In genomic region chr18:50716902-50717301, GRCh38 we compare ENCODE assay signal across 15 cellular contexts.
"Had no signal": no experiment of that assay in that cellular context is flagged by ENCODE, and none has a peak within 500 bp of the region (broad histone marks: within the 10 kb centered on the region; RNA-seq: fewer than 3 reads in every experiment).

No MANE protein-coding gene starts in this region.

- H3K4me1 ChIP-seq: psoas muscle, thyroid gland, uterus had no signal

- H3K4me3 ChIP-seq: psoas muscle, thyroid gland, uterus had no signal

- H3K9me3 ChIP-seq: psoas muscle, thyroid gland, uterus had no signal

- H3K36me3 ChIP-seq: thyroid gland, uterus had no signal

- H3K27ac ChIP-seq: epithelial cell of prostate, psoas muscle, thyroid gland, uterus had no signal

- DNase-seq: activated CD4-positive, alpha-beta T cell treated with anti-CD3 and anti-CD28 coated beads for 4 hours; activated CD8-positive, alpha-beta memory T cell treated with anti-CD3 and anti-CD28 coated beads, Interleukin-2, amount 50 U/mL, for 4 hours; activated CD8-positive, alpha-beta T cell treated with anti-CD3 and anti-CD28 coated beads for 36 hours; activated naive CD8-positive, alpha-beta T cell treated with anti-CD3 and anti-CD28 coated beads, Interleukin-2, amount 50 U/mL, for 24 hours; cortex of kidney; effector CD8-positive, alpha-beta T cell; immature natural killer cell; left colon; mammary epithelial cell; naive thymus-derived CD4-positive, alpha-beta T cell; psoas muscle; T-helper 1 cell; thyroid gland; uterus had no signal

- H3K27me3 ChIP-seq: thyroid gland, uterus had no signal
